1 cellular context compared by ENCODE assay signal in genomic region chr4:75990129-75990528, GRCh38.
TF ChIP-seq lines count a peak whose summit lies in the region.

No MANE protein-coding gene starts in this region.

TF ChIP-seq in endothelial cell of umbilical vein, 7 proteins besides CTCF, POLR2A, EP300 and RAD21 (continued from another document):
- TF ChIP-seq GATA2 (IDR thresholded peaks at IDR 0.05; ENCODE audit: insufficient read depth, insufficient read length, low read depth, low read length) (no peak), POLR2AphosphoS5 (IDR thresholded peaks at IDR 0.05; ENCODE audit: insufficient read depth, low read depth, low read length) (no peak), JUN (IDR thresholded peaks at IDR 0.05; ENCODE audit: borderline replicate concordance, insufficient read depth, insufficient read length, low read depth) (no peak), MAX (IDR thresholded peaks at IDR 0.05; ENCODE audit: insufficient read depth, insufficient read length) (no peak), EZH2 (IDR thresholded peaks at IDR 0.05; ENCODE audit: borderline replicate concordance, low read depth, low read length, severe bottlenecking) (no peak), MYC (IDR thresholded peaks at IDR 0.05; ENCODE audit: low read depth, low read length) (no peak)
